Comparison of ENCODE assay signal across 24 cellular contexts in genomic region chr12:24352363-24352762, GRCh38.
"Had no signal": no experiment of that assay in that cellular context is flagged by ENCODE, and none has a peak within 500 bp of the region (broad histone marks: within the 10 kb centered on the region; RNA-seq: fewer than 3 reads in every experiment).

No MANE protein-coding gene starts in this region.

- H3K4me1 Mint-ChIP-seq: natural killer cell had no signal

- FAIRE-seq: endothelial cell of umbilical vein, kidney, pancreas, small intestine had no signal

- H3K9me3 ChIP-seq: esophagus muscularis mucosa, gastroesophageal sphincter, heart left ventricle, neutrophil, pancreas, right lobe of liver, thoracic aorta, transverse colon, vagina had no signal

- H3K4me3 ChIP-seq: esophagus muscularis mucosa, gastroesophageal sphincter, heart left ventricle, hepatocyte, lung, pancreas, right lobe of liver, thoracic aorta, transverse colon, vagina had no signal

- H3K4me3 Mint-ChIP-seq: memory B cell; natural killer cell; neural crest cell; stimulated activated naive B cell treated with anti-CD40 and anti-IgM and Interleukin-4, amounts not matched to agents 10 μg/mL and 1 μg/mL and 100 μg/mL, for 72 hours; stimulated activated naive CD8-positive, alpha-beta T cell treated with anti-CD3 and anti-CD28 coated beads, Interleukin-15, Interleukin-2, amounts not matched to agents 100 ng/mL and 50 ng/mL, for 24 hours had no signal

- H3K36me3 ChIP-seq: esophagus muscularis mucosa, gastroesophageal sphincter, heart left ventricle, neutrophil, pancreas, right lobe of liver, thoracic aorta, transverse colon, vagina had no signal

- H2AFZ ChIP-seq: hepatocyte had no signal

- DNase-seq: effector memory CD4-positive, alpha-beta T cell; foreskin keratinocyte; heart left ventricle; kidney; natural killer cell; pancreas; retina; right lobe of liver; small intestine; stimulated activated CD4-positive, alpha-beta T cell treated with anti-CD3 and anti-CD28 coated beads, Interleukin-15, amount 100 ng/mL, for 24 hours; stimulated activated CD4-positive, alpha-beta T cell treated with anti-CD3 and anti-CD28 coated beads, Interleukin-2, amount 100 ng/mL, for 48 hours; stimulated activated naive B cell treated with anti-CD40 and anti-IgM and Interleukin-4, amounts not matched to agents 10 μg/mL and 1 μg/mL and 100 μg/mL, for 72 hours; transverse colon had no signal

- H3K27me3 ChIP-seq: esophagus muscularis mucosa, foreskin keratinocyte, gastroesophageal sphincter, heart left ventricle, hepatocyte, neutrophil, pancreas, right lobe of liver, transverse colon, vagina had no signal

- H3K79me2 ChIP-seq: hepatocyte had no signal

- H3K27ac Mint-ChIP-seq: memory B cell; natural killer cell; stimulated activated naive B cell treated with anti-CD40 and anti-IgM and Interleukin-4, amounts not matched to agents 10 μg/mL and 1 μg/mL and 100 μg/mL, for 72 hours; stimulated activated naive CD8-positive, alpha-beta T cell treated with anti-CD3 and anti-CD28 coated beads, Interleukin-15, Interleukin-2, amounts not matched to agents 100 ng/mL and 50 ng/mL, for 24 hours had no signal

- H3K36me3 Mint-ChIP-seq: natural killer cell had no signal

- H3K4me2 ChIP-seq: hepatocyte had no signal

- H3K27ac ChIP-seq: esophagus muscularis mucosa, foreskin keratinocyte, gastroesophageal sphincter, heart left ventricle, hepatocyte, neutrophil, pancreas, right lobe of liver, thoracic aorta, transverse colon, vagina had no signal

- H3K27me3 Mint-ChIP-seq: memory B cell; stimulated activated naive B cell treated with anti-CD40 and anti-IgM and Interleukin-4, amounts not matched to agents 10 μg/mL and 1 μg/mL and 100 μg/mL, for 72 hours; stimulated activated naive CD8-positive, alpha-beta T cell treated with anti-CD3 and anti-CD28 coated beads, Interleukin-15, Interleukin-2, amounts not matched to agents 100 ng/mL and 50 ng/mL, for 24 hours had no signal

- H3K4me1 ChIP-seq: esophagus muscularis mucosa, foreskin keratinocyte, gastroesophageal sphincter, heart left ventricle, pancreas, right lobe of liver, transverse colon, vagina had no signal

- ATAC-seq: foreskin keratinocyte; gastroesophageal sphincter; heart left ventricle; natural killer cell; pancreas; stimulated activated naive B cell treated with anti-CD40 and anti-IgM and Interleukin-4, amounts not matched to agents 10 μg/mL and 1 μg/mL and 100 μg/mL, for 72 hours had no signal
